In genomic region chr16:24721830-24722238, GRCh38 we compare ENCODE assay signal across 15 cellular contexts. TPM values are rescaled to one million over a fixed set of nuclear protein-coding genes. Genes with fewer than 3 reads are reported as not detected.
DNase-seq lines count a peak whose midpoint lies in the region; ATAC-seq and TF ChIP-seq lines count a peak whose summit lies in the region.
"Had no signal": no experiment of that assay in that cellular context is flagged by ENCODE, and none has a peak within 500 bp of the region (broad histone marks: within the 10 kb centered on the region; RNA-seq: fewer than 3 reads in every experiment).

No MANE protein-coding gene starts in this region.

- DNase-seq in mammary epithelial cell = peak; percentile 93
- DNase-seq in breast epithelium (ENCODE audit: low spot score in 2 of 2) = no peak
- peak; percentile 73 to 81 for DNase-seq in activated T-cell treated with anti-CD3 and anti-CD28 coated beads, Interleukin-2, amount 50 U/mL, for 72 hours
- peak; percentile 62 for DNase-seq in glomerular visceral epithelial cell (ENCODE audit: extremely low spot score)
- DNase-seq in stimulated activated naive CD8-positive, alpha-beta T cell treated with anti-CD3 and anti-CD28 coated beads, Interleukin-15, amount 100 ng/mL, for 72 hours = peak; percentile 39 to 63
- DNase-seq in NCI-H524 (lab: John Stamatoyannopoulos, UW) = no peak
- no peak for DNase-seq in retina
- DNase-seq: DND-41, MV-4-11, NCI-H526, SK-N-SH, tibial artery had no signal

- CTCF ChIA-PET in mammary epithelial cell (lab: Charles Lee; ENCODE audit: low non-redundant PET) = no interaction called here

- intact Hi-C loops in mammary epithelial cell (cut with micrococcal nuclease) (no loop called here), breast epithelium (cut with DNase I; ENCODE audit: low total_unique reads) (no loop called here)

- H3K4me1 Mint-ChIP-seq in activated T-cell treated with anti-CD3 and anti-CD28 coated beads, Interleukin-2, amount 50 U/mL, for 72 hours (ENCODE audit: low read depth) = peaks cover 31% of the 10 kb centered on the region
- peaks cover 21% of the 10 kb centered on the region for H3K4me1 Mint-ChIP-seq in stimulated activated naive CD8-positive, alpha-beta T cell treated with anti-CD3 and anti-CD28 coated beads, Interleukin-15, amount 100 ng/mL, for 72 hours

- H3K27ac ChIP-seq in mammary epithelial cell (ENCODE audit: insufficient read depth, low read depth, low read length) = no peak overlapping the region
- no peak overlapping the region for H3K27ac ChIP-seq in breast epithelium
- H3K27ac ChIP-seq: skin epidermis had no signal

- H3K9me3 ChIP-seq in mammary epithelial cell (replicated peaks; ENCODE audit: insufficient read depth, low read length) (peaks cover 8% of the 10 kb centered on the region), breast epithelium (no peaks in the 10 kb centered on the region)
- H3K9me3 ChIP-seq: SK-N-SH, tibial artery had no signal

- no peak overlapping the region for H3K9ac ChIP-seq in mammary epithelial cell (ENCODE audit: insufficient read depth, low read length)
- H3K9ac ChIP-seq: SK-N-SH had no signal

- H3K27me3 ChIP-seq in mammary epithelial cell (ENCODE audit: insufficient read depth, low read length) = no peaks in the 10 kb centered on the region
- no peaks in the 10 kb centered on the region for H3K27me3 ChIP-seq in breast epithelium
- H3K27me3 ChIP-seq: tibial artery had no signal

- no peaks in the 10 kb centered on the region for H3K9me3 Mint-ChIP-seq in activated T-cell treated with anti-CD3 and anti-CD28 coated beads, Interleukin-2, amount 50 U/mL, for 72 hours
- H3K9me3 Mint-ChIP-seq in stimulated activated naive CD8-positive, alpha-beta T cell treated with anti-CD3 and anti-CD28 coated beads, Interleukin-15, amount 100 ng/mL, for 72 hours = no peaks in the 10 kb centered on the region
- H3K9me3 Mint-ChIP-seq: natural killer cell treated with Interleukin-12 subunit alpha and Interleukin-12 subunit beta and Interleukin-15 and Interleukin-18, amount 100 ng/mL, for 72 hours had no signal

- dilution Hi-C loops in mammary epithelial cell (cut with HindIII; ENCODE audit: low sequenced_read_pairs) = no loop called here

- in situ Hi-C loops in mammary epithelial cell (cut with MboI; ENCODE audit: low sequenced_read_pairs in 2 of 2) = no loop called here

- H3K4me2 ChIP-seq in mammary epithelial cell (ENCODE audit: insufficient read depth, low read depth, low read length) = no peak overlapping the region
- H3K4me2 ChIP-seq: SK-N-SH had no signal

- H3K36me3 ChIP-seq in mammary epithelial cell (ENCODE audit: insufficient read depth, low read length) = no peaks in the 10 kb centered on the region
- no peaks in the 10 kb centered on the region for H3K36me3 ChIP-seq in breast epithelium
- H3K36me3 ChIP-seq: tibial artery had no signal

- H3K27me3 Mint-ChIP-seq in activated T-cell treated with anti-CD3 and anti-CD28 coated beads, Interleukin-2, amount 50 U/mL, for 72 hours (ENCODE audit: low read depth) = no peaks in the 10 kb centered on the region
- no peaks in the 10 kb centered on the region for H3K27me3 Mint-ChIP-seq in stimulated activated naive CD8-positive, alpha-beta T cell treated with anti-CD3 and anti-CD28 coated beads, Interleukin-15, amount 100 ng/mL, for 72 hours

- no peak for TF ChIP-seq CTCF in mammary epithelial cell (conservative IDR thresholded peaks at IDR 0.05 in 1 of 2, IDR thresholded peaks at IDR 0.05 in 1 of 2; ENCODE audit: extremely low read depth in 1 of 2, insufficient read depth in 1 of 2, low read depth in 1 of 2, low read length in 2 of 2)
- TF ChIP-seq CTCF in breast epithelium (IDR thresholded peaks at IDR 0.05) = no peak

- no peaks in the 10 kb centered on the region for H3K79me2 ChIP-seq in mammary epithelial cell (ENCODE audit: insufficient read depth, low read length)

- H3K4me1 ChIP-seq in mammary epithelial cell (ENCODE audit: insufficient read depth, low read length) (peaks cover 12% of the 10 kb centered on the region), breast epithelium (no peaks in the 10 kb centered on the region)

- TF ChIP-seq POLR2A in breast epithelium (IDR thresholded peaks at IDR 0.05) = no peak

- peak overlapping the region; percentile 10 for H3K27ac Mint-ChIP-seq in activated T-cell treated with anti-CD3 and anti-CD28 coated beads, Interleukin-2, amount 50 U/mL, for 72 hours
- no peak overlapping the region for H3K27ac Mint-ChIP-seq in stimulated activated naive CD8-positive, alpha-beta T cell treated with anti-CD3 and anti-CD28 coated beads, Interleukin-15, amount 100 ng/mL, for 72 hours
- H3K27ac Mint-ChIP-seq: natural killer cell treated with Interleukin-12 subunit alpha and Interleukin-12 subunit beta and Interleukin-15 and Interleukin-18, amount 100 ng/mL, for 72 hours had no signal

- no peaks in the 10 kb centered on the region for H4K20me1 ChIP-seq in mammary epithelial cell (ENCODE audit: insufficient read depth, low read length)

- H3K36me3 Mint-ChIP-seq in activated T-cell treated with anti-CD3 and anti-CD28 coated beads, Interleukin-2, amount 50 U/mL, for 72 hours (ENCODE audit: insufficient read depth in 2 of 2) = no peaks in the 10 kb centered on the region
- H3K36me3 Mint-ChIP-seq: natural killer cell treated with Interleukin-12 subunit alpha and Interleukin-12 subunit beta and Interleukin-15 and Interleukin-18, amount 100 ng/mL, for 72 hours had no signal

- ATAC-seq in activated T-cell treated with anti-CD3 and anti-CD28 coated beads, Interleukin-2, amount 50 U/mL, for 72 hours (replicated peaks in 1 of 2) = peak; percentile 94 to 95
- peak; percentile 96 for ATAC-seq in stimulated activated naive CD8-positive, alpha-beta T cell treated with anti-CD3 and anti-CD28 coated beads, Interleukin-15, amount 100 ng/mL, for 72 hours
- ATAC-seq in GM21390 (IDR thresholded peaks at IDR 0.05; ENCODE audit: unreplicated experiment) = no peak
- ATAC-seq: natural killer cell treated with Interleukin-12 subunit alpha and Interleukin-12 subunit beta and Interleukin-15 and Interleukin-18, amount 100 ng/mL, for 72 hours had no signal

- H2AFZ ChIP-seq in mammary epithelial cell (ENCODE audit: low read depth, low read length) = no peak overlapping the region

- no peak overlapping the region for H3K4me3 ChIP-seq in mammary epithelial cell (replicated peaks in 1 of 3; ENCODE audit: insufficient read depth in 1 of 3, low read depth in 2 of 3, low read length in 3 of 3)
- H3K4me3 ChIP-seq in breast epithelium = no peak overlapping the region
- H3K4me3 ChIP-seq: skin epidermis, tibial artery had no signal

- no TSS peak for BruUV-seq in mammary epithelial cell (replicated peaks; lab: Mats Ljungman, UMichigan)

- peak overlapping the region; percentile 1 to 9 for H3K4me3 Mint-ChIP-seq in activated T-cell treated with anti-CD3 and anti-CD28 coated beads, Interleukin-2, amount 50 U/mL, for 72 hours
- no peak overlapping the region for H3K4me3 Mint-ChIP-seq in stimulated activated naive CD8-positive, alpha-beta T cell treated with anti-CD3 and anti-CD28 coated beads, Interleukin-15, amount 100 ng/mL, for 72 hours
- H3K4me3 Mint-ChIP-seq: natural killer cell treated with Interleukin-12 subunit alpha and Interleukin-12 subunit beta and Interleukin-15 and Interleukin-18, amount 100 ng/mL, for 72 hours had no signal

- 34% methylated on average over 6 of the region's 6 CpGs for WGBS in mammary epithelial cell (ENCODE audit: low coverage, missing lambda C conversion rate)

RNA-seq across cellular contexts. Expression of gene TNRC6A, which starts 7.6 kb away (rescaled TPM):
- 10 to 100 TPM; 21.3 to 36.9 TPM for total RNA-seq in mammary epithelial cell
- polyA plus RNA-seq in mammary epithelial cell = 22.3 TPM
- 45.5 TPM for polyA minus RNA-seq in mammary epithelial cell
- 10 to 100 TPM; 49.3 to 84.9 (median 59.6) TPM for total RNA-seq in breast epithelium
- total RNA-seq in activated T-cell treated with anti-CD3 and anti-CD28 coated beads, Interleukin-2, amount 50 U/mL, for 72 hours = 10 to 100 TPM; 37.4 to 39.7 TPM

Comparison
In these comparisons a context has a peak if more than half of its experiments do, and no peak if none do; other contexts are left out.
1. DNase-seq: peak in mammary epithelial cell (single experiment), activated T-cell treated with anti-CD3 and anti-CD28 coated beads, Interleukin-2, amount 50 U/mL, for 72 hours (2 of 2), glomerular visceral epithelial cell (single experiment) and stimulated activated naive CD8-positive, alpha-beta T cell treated with anti-CD3 and anti-CD28 coated beads, Interleukin-15, amount 100 ng/mL, for 72 hours (2 of 2); none in breast epithelium (0 of 2), NCI-H524 (0 of 2) and retina (single experiment).
2. H3K4me3 Mint-ChIP-seq: peak in activated T-cell treated with anti-CD3 and anti-CD28 coated beads, Interleukin-2, amount 50 U/mL, for 72 hours (2 of 2); none in stimulated activated naive CD8-positive, alpha-beta T cell treated with anti-CD3 and anti-CD28 coated beads, Interleukin-15, amount 100 ng/mL, for 72 hours (0 of 2).